In genomic region chr11:11621881-11622706, GRCh38 we compare ENCODE assay signal across 8 cellular contexts. TPM values are rescaled to one million over a fixed set of nuclear protein-coding genes. Genes with fewer than 3 reads are reported as not detected.
DNase-seq lines count a peak whose midpoint lies in the region; ATAC-seq and TF ChIP-seq lines count a peak whose summit lies in the region.

Gene GALNT18 (minus strand): TSS chr11:11622005.

- CTCF ChIA-PET in Panc1 (lab: Charles Lee): interaction anchor here (0.7 to 0.9 kb wide), 4 partner anchors 45 to 454 kb away, joined by 3 to 5 read pairs (median 4); no protein-coding TSS in a partner anchor

- no peak for TF ChIP-seq EP300 in Ishikawa (IDR thresholded peaks at IDR 0.05; ENCODE audit: borderline replicate concordance)

- BruUV-seq in Panc1 (replicated peaks; lab: Mats Ljungman, UMichigan): no TSS peak

- H3K36me3 ChIP-seq in Panc1 (ENCODE audit: control insufficient read depth, insufficient read depth, low read length): no peaks in the 10 kb centered on the region; the same call in 1 of the 2 replicates

- no peak for TF ChIP-seq RAD21 in Ishikawa (IDR thresholded peaks at IDR 0.05; ENCODE audit: low read depth)

- in situ Hi-C loops in Panc1 (cut with HindIII; ENCODE audit: low pct_unique_long_range_greater_than_20kb, low sequenced_read_pairs): no loop called here

- no peaks in the 10 kb centered on the region for H3K9me3 Mint-ChIP-seq in natural killer cell treated with Interleukin-12 subunit alpha and Interleukin-12 subunit beta and Interleukin-15 and Interleukin-18, amount 100 ng/mL, for 72 hours

- H3K36me3 Mint-ChIP-seq in natural killer cell treated with Interleukin-12 subunit alpha and Interleukin-12 subunit beta and Interleukin-15 and Interleukin-18, amount 100 ng/mL, for 72 hours: no peaks in the 10 kb centered on the region

- H3K9me3 ChIP-seq in Panc1 (ENCODE audit: control insufficient read depth, insufficient read depth, low read depth, low read length): no peaks in the 10 kb centered on the region

- POLR2A ChIA-PET in Panc1 (lab: Charles Lee): interaction anchor here (0.7 kb wide), 3 partner anchors 8 to 750 kb away, joined by 4 to 9 read pairs (median 6); no protein-coding TSS in a partner anchor

- H3K4me1 ChIP-seq in Panc1 (ENCODE audit: control insufficient read depth, insufficient read depth, low read length): peaks cover 16% of the 10 kb centered on the region

- intact Hi-C loops in Panc1 (cut with micrococcal nuclease; ENCODE audit: unreplicated experiment): loop anchor here (5.0 kb wide), 1 partner anchor 165 kb away; no protein-coding TSS in a partner anchor

- H3K27me3 Mint-ChIP-seq in natural killer cell treated with Interleukin-12 subunit alpha and Interleukin-12 subunit beta and Interleukin-15 and Interleukin-18, amount 100 ng/mL, for 72 hours: peaks cover 28 to 46% of the 10 kb centered on the region in 2 donors

- H3K27ac Mint-ChIP-seq in natural killer cell treated with Interleukin-12 subunit alpha and Interleukin-12 subunit beta and Interleukin-15 and Interleukin-18, amount 100 ng/mL, for 72 hours: no peak within 1 kb of the TSS

- ATAC-seq in GM21717 (IDR thresholded peaks at IDR 0.05; ENCODE audit: unreplicated experiment) (peak; percentile 97), Panc1 (peak; percentile 94)
- ATAC-seq in natural killer cell treated with Interleukin-12 subunit alpha and Interleukin-12 subunit beta and Interleukin-15 and Interleukin-18, amount 100 ng/mL, for 72 hours: peak; percentile 97 to 99

- H3K4me1 Mint-ChIP-seq in natural killer cell treated with Interleukin-12 subunit alpha and Interleukin-12 subunit beta and Interleukin-15 and Interleukin-18, amount 100 ng/mL, for 72 hours (ENCODE audit: low read depth in 2 of 2): peaks cover 0 to 4% of the 10 kb centered on the region in 2 donors

- H3K27ac ChIP-seq in Panc1 (ENCODE audit: low read length): peak within 1 kb of the TSS; percentile 70

- TF ChIP-seq CTCF in Panc1 (IDR thresholded peaks at IDR 0.05): peak; percentile 48

- peak within 1 kb of the TSS; percentile 66 for H3K4me3 Mint-ChIP-seq in natural killer cell treated with Interleukin-12 subunit alpha and Interleukin-12 subunit beta and Interleukin-15 and Interleukin-18, amount 100 ng/mL, for 72 hours

- H3K4me3 ChIP-seq in Panc1 (ENCODE audit: low read depth in 2 of 2, low read length in 2 of 2): peak within 1 kb of the TSS; percentile 62 to 67

- DNase-seq in DMS79 treated with DMSO at 0.1 percent for 48 hours (lab: John Stamatoyannopoulos, UW): peak; percentile 91
- DNase-seq in Panc1 (ENCODE audit: low read depth, low spot score): no peak
- peak; percentile 40 for DNase-seq in activated T-helper 9 cell treated with anti-CD3 and anti-CD28 coated beads, Interleukin-2, amount 50 U/mL, for 16 hours (ENCODE audit: low read depth)
- DNase-seq in fibroblast of peridontal ligament (ENCODE audit: extremely low read depth): peak; percentile 64
- DNase-seq in natural killer cell treated with Interleukin-12 subunit alpha and Interleukin-12 subunit beta and Interleukin-15 and Interleukin-18, amount 100 ng/mL, for 72 hours (ENCODE audit: low spot score): peak; percentile 90
- peak; percentile 48 for DNase-seq in stimulated activated naive CD4-positive, alpha-beta T cell treated with Interleukin-2 at 50 U/mL for 16 hours (lab: John Stamatoyannopoulos, UW)

- no peaks in the 10 kb centered on the region for H3K27me3 ChIP-seq in Panc1 (ENCODE audit: control insufficient read depth, insufficient read depth, low read length)

TF ChIP-seq in Ishikawa, 13 proteins besides CTCF, POLR2A, EP300 and RAD21:
- TF ChIP-seq FOXM1 (IDR thresholded peaks at IDR 0.05; ENCODE audit: borderline replicate concordance, low read depth) (no peak), TAF1 (IDR thresholded peaks at IDR 0.05; ENCODE audit: low read depth) (peak; percentile 29; the same call in 1 of the 2 replicates), MAX (IDR thresholded peaks at IDR 0.05) (peak; percentile 79), TEAD4 (IDR thresholded peaks at IDR 0.05) (no peak)

RNA-seq across cellular contexts. Expression of gene GALNT18, which starts in this region (rescaled TPM):
- total RNA-seq in Panc1 (2021; ENCODE audit: unreplicated experiment): 8.6 TPM
- polyA plus RNA-seq in Panc1 (2012; ENCODE audit: insufficient read length): 13.4 TPM
- under 1 TPM; 0.29 to 0.73 TPM for total RNA-seq in natural killer cell treated with Interleukin-12 subunit alpha and Interleukin-12 subunit beta and Interleukin-15 and Interleukin-18, amount 100 ng/mL, for 72 hours

Comparison
In these comparisons a context has a peak if more than half of its experiments do, and no peak if none do; other contexts are left out.
1. Peak in DNase-seq and ATAC-seq in natural killer cell treated with Interleukin-12 subunit alpha and Interleukin-12 subunit beta and Interleukin-15 and Interleukin-18, amount 100 ng/mL, for 72 hours; RNA of the gene not detected or under 1 TPM.